ENCODE assay signal across 10 cellular contexts in the genomic region with DNA sequence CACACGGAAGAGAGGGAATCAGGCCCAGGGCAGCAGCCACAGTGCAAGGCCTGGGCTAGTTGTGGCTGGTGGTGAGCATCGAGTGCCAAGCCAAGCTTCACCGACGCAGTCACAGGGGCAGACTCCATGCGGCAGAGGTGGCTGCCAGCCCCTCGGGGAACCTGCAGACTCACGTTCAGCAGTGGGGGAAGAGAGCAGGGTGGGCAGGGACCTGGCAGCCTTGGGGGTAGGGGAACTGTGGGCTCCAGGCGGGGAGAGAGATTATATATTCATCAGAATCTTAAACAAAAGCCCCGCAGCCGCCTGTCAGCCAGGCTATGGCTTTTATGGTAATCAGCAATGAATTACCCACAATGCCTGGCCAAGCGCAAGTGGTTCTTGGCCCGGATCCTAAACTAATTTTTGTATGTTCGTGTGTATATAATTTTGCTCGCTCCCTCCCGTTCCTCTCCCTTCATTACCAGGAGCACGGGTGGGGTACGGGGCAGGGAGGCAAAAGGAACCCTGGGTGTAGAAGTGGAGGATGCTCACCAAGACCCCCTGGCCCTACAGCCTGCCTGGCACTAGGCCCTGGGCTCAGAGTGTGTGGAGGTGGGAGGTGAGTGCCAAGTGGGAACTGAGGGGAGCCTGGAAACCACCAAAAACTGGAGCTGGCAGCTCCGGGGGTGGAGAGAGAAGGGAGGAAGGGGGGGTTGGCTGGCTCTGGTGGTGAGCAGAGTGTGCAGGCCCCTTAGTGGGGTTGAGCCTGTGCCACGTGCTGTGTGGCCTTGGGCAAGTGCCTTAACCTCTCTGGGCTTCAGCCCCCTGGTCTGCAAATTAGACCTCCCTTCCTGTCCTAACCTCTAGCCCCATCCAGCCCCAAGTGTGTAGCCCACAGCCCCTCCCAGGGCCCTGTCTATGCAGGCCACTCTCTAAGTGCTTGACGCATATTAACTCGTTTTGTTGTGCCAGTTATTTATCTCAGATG. TPM values are rescaled to one million over a fixed set of nuclear protein-coding genes. Genes with fewer than 3 reads are reported as not detected.
DNase-seq lines count a peak whose midpoint lies in the region; ATAC-seq and TF ChIP-seq lines count a peak whose summit lies in the region.
"Had no signal": no experiment of that assay in that cellular context is flagged by ENCODE, and none has a peak within 500 bp of the region (broad histone marks: within the 10 kb centered on the region; RNA-seq: fewer than 3 reads in every experiment).

No MANE protein-coding gene starts in this region.

- TF ChIP-seq POLR2A in uterus (IDR thresholded peaks at IDR 0.05) = peak in 1 of 2 donors; percentile 77

- H3K4me3 ChIP-seq in cardiac fibroblast (replicated peaks in 1 of 2; ENCODE audit: low read depth in 2 of 2, low read length in 2 of 2) (no peak overlapping the region), uterus (peak overlapping the region in 1 of 2 donors; percentile 12)
- H3K4me3 ChIP-seq: BLaER1 had no signal

- peak overlapping the region; percentile 78 to 90 for H3K27ac ChIP-seq in uterus
- H3K27ac ChIP-seq: BLaER1, parathyroid adenoma had no signal

- intact Hi-C loops in Right ventricle myocardium inferior (cut with DNase I) (no loop called here), cardiac septum (cut with DNase I) (no loop called here), uterus (cut with DNase I; ENCODE audit: low total_unique reads) (no loop called here)

- TF ChIP-seq CTCF in cardiac fibroblast (IDR thresholded peaks at IDR 0.05; ENCODE audit: low read depth, low read length) (no peak), uterus (IDR thresholded peaks at IDR 0.05) (no peak)

- no peak for DNase-seq in Right ventricle myocardium inferior (ENCODE audit: missing footprints)
- no peak for DNase-seq in cardiac septum (ENCODE audit: low spot score)
- DNase-seq in cardiac fibroblast (ENCODE audit: low read depth in 2 of 2) = peak; percentile 79 to 94
- peak; percentile 87 for DNase-seq in medulla oblongata (ENCODE audit: extremely low spot score)
- peak; percentile 76 to 88 for DNase-seq in uterus
- DNase-seq in activated naive CD4-positive, alpha-beta T cell treated with anti-CD3 and anti-CD28 coated beads, Interleukin-2, amount 50 U/mL, for 16 hours = no peak
- no peak for DNase-seq in NK-92 (lab: John Stamatoyannopoulos, UW; ENCODE audit: unreplicated experiment)

- H3K36me3 ChIP-seq in uterus = no peaks in the 10 kb centered on the region
- H3K36me3 ChIP-seq: BLaER1 had no signal

- H3K9me3 ChIP-seq in uterus = no peaks in the 10 kb centered on the region
- H3K9me3 ChIP-seq: BLaER1 had no signal

- no peaks in the 10 kb centered on the region for H3K27me3 ChIP-seq in uterus
- H3K27me3 ChIP-seq: BLaER1 had no signal

- peak; percentile 84 for ATAC-seq in Right ventricle myocardium inferior
- ATAC-seq in GM18861 (IDR thresholded peaks at IDR 0.05; ENCODE audit: unreplicated experiment) = no peak

- H3K4me1 ChIP-seq in uterus = no peaks in the 10 kb centered on the region
- H3K4me1 ChIP-seq: parathyroid adenoma had no signal

RNA-seq across cellular contexts. Expression of a gene that starts 31.9 kb away (rescaled TPM):
- 61.0 TPM for total RNA-seq in Right ventricle myocardium inferior
- 37.5 TPM for total RNA-seq in cardiac septum
- 100 to 1,000 TPM in 2 of 4 donors, 10 to 100 TPM in 2; 52.8 to 304 (median 125) TPM for total RNA-seq in uterus

Comparison
In these comparisons a context has a peak if more than half of its experiments do, and no peak if none do; other contexts are left out.
1. DNase-seq: peak in cardiac fibroblast (2 of 2), medulla oblongata (single experiment) and uterus (2 of 2); none in Right ventricle myocardium inferior (single experiment), cardiac septum (single experiment), activated naive CD4-positive, alpha-beta T cell treated with anti-CD3 and anti-CD28 coated beads, Interleukin-2, amount 50 U/mL, for 16 hours (single experiment) and NK-92 (single experiment).